In the genomic region with DNA sequence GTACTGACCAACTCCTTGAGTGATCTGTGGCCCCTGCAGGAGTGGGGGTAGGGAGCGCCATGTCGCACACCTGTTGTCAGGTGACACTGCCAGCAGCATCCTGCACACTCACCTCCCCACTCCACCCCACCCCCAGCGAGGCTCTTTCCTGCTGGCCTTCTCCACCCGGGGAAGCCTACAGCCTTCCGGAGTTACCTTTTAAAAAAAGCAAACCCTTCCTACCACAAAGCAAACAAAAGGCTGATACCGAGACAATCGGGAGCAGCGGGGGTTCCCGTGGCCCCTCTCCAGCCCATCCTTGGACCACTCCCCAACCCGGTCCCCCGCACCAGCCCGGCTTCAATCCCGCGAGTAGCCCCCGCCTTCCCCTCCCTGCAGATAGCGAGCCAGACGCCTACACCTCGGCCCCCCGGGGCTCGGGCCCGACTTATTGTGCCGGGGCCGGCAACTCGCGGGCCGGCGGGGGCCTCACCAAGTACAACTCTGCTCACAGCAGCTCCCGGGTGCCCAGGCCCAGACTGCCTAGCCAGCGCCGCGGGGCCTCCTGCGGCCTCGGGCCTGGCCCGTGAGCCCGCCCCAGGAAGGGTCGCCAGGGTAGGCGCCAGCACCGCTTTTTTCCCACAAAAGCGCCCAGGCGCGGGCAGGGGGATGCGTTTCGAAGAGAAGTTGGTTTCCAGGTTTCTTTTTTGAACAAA, we compare ENCODE assay signal across 8 cellular contexts. TPM values are rescaled to one million over a fixed set of nuclear protein-coding genes. Genes with fewer than 3 reads are reported as not detected.
DNase-seq lines count a peak whose midpoint lies in the region; ATAC-seq and TF ChIP-seq lines count a peak whose summit lies in the region.

No MANE protein-coding gene starts in this region.

- peak overlapping the region; percentile 86 for H3K4me2 ChIP-seq in OCI-LY1 (ENCODE audit: low read length)

- no CpG with 5 or more reads among the region's 43 CpGs for WGBS in iPS DF 6.9 (ENCODE audit: insufficient coverage, insufficient read length)

- no peaks in the 10 kb centered on the region for H3K9me3 Mint-ChIP-seq in activated naive CD4-positive, alpha-beta T cell treated with anti-CD3 and anti-CD28 coated beads, Interleukin-2, amount 50 U/mL, for 72 hours

- no peak overlapping the region for H2AFZ ChIP-seq in OCI-LY1 (ENCODE audit: low read length)

- H3K36me3 ChIP-seq in OCI-LY1 (ENCODE audit: insufficient read depth, low read length) (peaks cover 7% of the 10 kb centered on the region; the same call in 1 of the 2 replicates), iPS DF 6.9 (ENCODE audit: control insufficient read depth, insufficient read depth, low read length) (no peaks in the 10 kb centered on the region)

- H3K9me3 ChIP-seq in OCI-LY1 (ENCODE audit: low read length) = no peaks in the 10 kb centered on the region
- no peaks in the 10 kb centered on the region for H3K9me3 ChIP-seq in iPS DF 6.9 (ENCODE audit: control insufficient read depth, insufficient read depth, low read length)

- H3F3A ChIP-seq in OCI-LY1 (ENCODE audit: insufficient read depth, low read length) = no peaks in the 10 kb centered on the region

- peaks cover 0 to 12% of the 10 kb centered on the region in 2 donors for H3K36me3 Mint-ChIP-seq in activated naive CD4-positive, alpha-beta T cell treated with anti-CD3 and anti-CD28 coated beads, Interleukin-2, amount 50 U/mL, for 72 hours

- peak overlapping the region; percentile 45 for H3K27ac ChIP-seq in OCI-LY1 (ENCODE audit: low read depth, low read length, poor library complexity, severe bottlenecking)
- no peak overlapping the region for H3K27ac ChIP-seq in iPS DF 6.9 (ENCODE audit: low read length)
- H3K27ac ChIP-seq in skin epidermis = peak overlapping the region; percentile 71 to 97 (median 92)

- peak overlapping the region; percentile 94 to 96 for H3K27ac Mint-ChIP-seq in activated naive CD4-positive, alpha-beta T cell treated with anti-CD3 and anti-CD28 coated beads, Interleukin-2, amount 50 U/mL, for 72 hours

- no peaks in the 10 kb centered on the region for H3K9me2 ChIP-seq in OCI-LY1 (ENCODE audit: low read depth, low read length)

- no peaks in the 10 kb centered on the region for H3K27me3 ChIP-seq in OCI-LY1 (ENCODE audit: insufficient read depth, low read length)
- H3K27me3 ChIP-seq in iPS DF 6.9 (ENCODE audit: control insufficient read depth, insufficient read depth, low read length) = peaks cover 12% of the 10 kb centered on the region; the same call in 1 of the 2 replicates

- H3K4me1 ChIP-seq in OCI-LY1 (ENCODE audit: insufficient read depth, low read length, severe bottlenecking) (peaks cover 42% of the 10 kb centered on the region), iPS DF 6.9 (ENCODE audit: control insufficient read depth, insufficient read depth, low read length) (no peaks in the 10 kb centered on the region; the same call in 1 of the 2 replicates)

- TF ChIP-seq CTCF in OCI-LY1 (IDR thresholded peaks at IDR 0.05; ENCODE audit: low read length) = no peak

- H3K4me3 ChIP-seq in OCI-LY1 (ENCODE audit: low read depth, low read length, poor library complexity, severe bottlenecking) = peak overlapping the region; percentile 93
- H3K4me3 ChIP-seq in iPS DF 6.9 (ENCODE audit: low read length) = peak overlapping the region; percentile 71; the same call in 1 of the 2 replicates
- H3K4me3 ChIP-seq in skin epidermis = peak overlapping the region; percentile 73 to 96 (median 81)

- H3K9ac ChIP-seq in OCI-LY1 (ENCODE audit: low read length) = peak overlapping the region; percentile 95

- no peaks in the 10 kb centered on the region for H4K20me1 ChIP-seq in OCI-LY1 (ENCODE audit: insufficient read depth, low read length)

- ATAC-seq in HG03095 (IDR thresholded peaks at IDR 0.05; ENCODE audit: unreplicated experiment) (peak; percentile 35), HG02623 (IDR thresholded peaks at IDR 0.05; ENCODE audit: unreplicated experiment) (no peak)
- peak; percentile 46 to 49 for ATAC-seq in activated naive CD4-positive, alpha-beta T cell treated with anti-CD3 and anti-CD28 coated beads, Interleukin-2, amount 50 U/mL, for 72 hours

- DNase-seq in activated gamma-delta T cell treated with Interleukin-2 at 50 U/mL for 16 hours (peak; percentile 45), activated gamma-delta T cell (lab: John Stamatoyannopoulos, UW) (no peak), iPS DF 6.9 (ENCODE audit: low read depth, low spot score) (no peak)
- peak in 1 of 2 donors; percentile 46 for DNase-seq in activated naive CD4-positive, alpha-beta T cell treated with anti-CD3 and anti-CD28 coated beads, Interleukin-2, amount 50 U/mL, for 72 hours (ENCODE audit: low spot score in 2 of 2)

- H3K79me2 ChIP-seq in OCI-LY1 (ENCODE audit: insufficient read depth, low read length) = peaks cover 54% of the 10 kb centered on the region

RNA-seq across cellular contexts. Expression of gene MACROH2A1, which starts 0.7 kb away (rescaled TPM):
- total RNA-seq in activated naive CD4-positive, alpha-beta T cell treated with anti-CD3 and anti-CD28 coated beads, Interleukin-2, amount 50 U/mL, for 72 hours = 100 to 1,000 TPM in 1 of 2 donors, 10 to 100 TPM in 1; 90.2 to 166 TPM

RNA-seq across cellular contexts. Expression of gene DCANP1, which starts 48.8 kb away (rescaled TPM):
- not detected for total RNA-seq in activated naive CD4-positive, alpha-beta T cell treated with anti-CD3 and anti-CD28 coated beads, Interleukin-2, amount 50 U/mL, for 72 hours

RNA-seq across cellular contexts. Expression of gene TIFAB, which starts 53.8 kb away (rescaled TPM):
- not detected for total RNA-seq in activated naive CD4-positive, alpha-beta T cell treated with anti-CD3 and anti-CD28 coated beads, Interleukin-2, amount 50 U/mL, for 72 hours
